8 cellular contexts compared by ENCODE assay signal in the genomic region with DNA sequence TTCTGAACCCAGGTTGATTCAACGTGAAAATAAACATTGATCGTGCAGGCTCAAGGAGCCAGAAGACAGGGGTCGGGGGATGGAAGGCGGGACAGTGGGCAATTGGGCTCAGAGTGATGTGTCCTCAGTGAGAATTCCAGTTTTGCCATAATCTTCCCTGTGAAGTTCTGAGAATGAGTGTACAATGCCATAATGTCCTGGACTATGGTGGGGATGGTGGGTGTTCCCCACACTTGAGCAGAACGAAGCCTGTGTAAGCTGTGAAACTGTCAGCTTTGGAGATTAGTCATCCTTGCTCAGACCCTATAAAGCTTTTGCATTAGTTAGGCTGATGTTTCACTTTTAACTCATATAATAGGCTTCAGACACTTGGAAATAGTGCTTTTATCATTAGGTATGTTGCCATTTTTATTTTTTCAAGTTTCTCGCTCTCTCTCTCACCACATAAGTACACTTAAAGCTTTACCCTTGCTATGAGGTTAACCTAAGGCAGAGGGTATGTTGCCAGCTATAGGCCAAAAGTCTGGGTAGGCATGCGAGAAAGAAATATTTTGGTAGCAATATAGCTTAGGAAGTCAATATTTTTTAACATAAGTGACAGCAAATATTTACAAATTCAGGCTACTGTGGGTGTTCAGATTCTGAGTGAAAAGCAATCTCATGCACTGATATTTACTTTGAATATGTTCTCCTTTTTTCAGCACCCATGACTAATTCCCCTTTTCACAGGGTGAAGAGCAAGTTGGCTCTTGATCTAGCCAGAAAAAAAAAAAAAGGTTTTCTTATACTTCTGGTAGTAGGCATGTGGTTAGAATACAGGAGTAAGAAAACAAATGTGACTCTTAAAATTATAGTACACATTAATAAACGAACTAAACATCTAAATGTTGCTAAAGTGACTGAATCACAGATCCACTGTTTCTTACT. TPM values are rescaled to one million over a fixed set of nuclear protein-coding genes. Genes with fewer than 3 reads are reported as not detected.
DNase-seq lines count a peak whose midpoint lies in the region; ATAC-seq and TF ChIP-seq lines count a peak whose summit lies in the region.

No MANE protein-coding gene starts in this region.

- 89 to 94% (median 93%) methylated on average over 8 of the region's 8 CpGs for WGBS in heart left ventricle, 4 donors
- no CpG with 5 or more reads among the region's 8 CpGs for WGBS in H9 (ENCODE audit: extremely low coverage, insufficient read length, low lambda C conversion rate)
- 78 to 85% methylated on average over 5 to 8 of the region's 8 CpGs for WGBS in gastroesophageal sphincter (ENCODE audit: low coverage in 1 of 2), 2 donors

- H3K4me3 ChIP-seq in skeletal muscle cell (ENCODE audit: low read depth, low read length) (no peak overlapping the region), heart left ventricle (no peak overlapping the region), gastroesophageal sphincter (no peak overlapping the region)

- H3K9ac ChIP-seq in H9 (ENCODE audit: extremely low read depth, insufficient read length, low read length), result no peak overlapping the region

- H3K56ac ChIP-seq in H9 (ENCODE audit: insufficient read length, low read depth, low read length), result no peak overlapping the region

- no peak overlapping the region for H2BK20ac ChIP-seq in H9 (ENCODE audit: low read depth, low read length, poor library complexity, severe bottlenecking)

- H4K20me1 ChIP-seq in H9 (ENCODE audit: control insufficient read depth, insufficient read depth, insufficient read length), result no peaks in the 10 kb centered on the region

- H3K79me2 ChIP-seq in H9 (ENCODE audit: insufficient read depth, low read length), result no peaks in the 10 kb centered on the region

- no peaks in the 10 kb centered on the region for H3K9me3 ChIP-seq in heart left ventricle
- no peaks in the 10 kb centered on the region for H3K9me3 ChIP-seq in H9 (ENCODE audit: control insufficient read depth, low read depth, low read length)
- no peaks in the 10 kb centered on the region for H3K9me3 ChIP-seq in gastroesophageal sphincter

- H3K27ac Mint-ChIP-seq in CD14-positive monocyte (peak overlapping the region; percentile 84 to 94 (median 89)), H9 (peak overlapping the region in 1 of 3 experiments; percentile 15; a peak in 1 of 7 replicates)

- H3K18ac ChIP-seq in H9 (ENCODE audit: insufficient read length, low read depth, low read length), result no peak overlapping the region

- no peak overlapping the region for H3K4me2 ChIP-seq in H9 (ENCODE audit: insufficient read depth, insufficient read length, low read length)

- no peak overlapping the region for H3K4ac ChIP-seq in H9 (ENCODE audit: low read depth, low read length)

- H3K27me3 ChIP-seq in heart left ventricle (no peaks in the 10 kb centered on the region), H9 (ENCODE audit: insufficient read depth, low read length) (no peaks in the 10 kb centered on the region), gastroesophageal sphincter (no peaks in the 10 kb centered on the region)

- H3K36me3 Mint-ChIP-seq in CD14-positive monocyte, result peaks cover 4 to 10% of the 10 kb centered on the region in 2 donors
- no peaks in the 10 kb centered on the region; a peak in 1 of 7 replicates for H3K36me3 Mint-ChIP-seq in H9 (ENCODE audit: insufficient read depth in 1 of 3, low read depth in 3 of 3)

- intact Hi-C loops in CD14-positive monocyte (cut with micrococcal nuclease) (loop anchor here in 1 of 2 donors (5.0 kb wide), 1 partner anchor 37 kb away; no protein-coding TSS in a partner anchor), heart left ventricle (cut with DNase I) (loop anchor here in 2 of 10 donors (10.0 kb wide), 2 partner anchors 99 to 209 kb away; no protein-coding TSS in a partner anchor)

- no peak overlapping the region for H2BK15ac ChIP-seq in H9 (ENCODE audit: low read depth, low read length)

- no peak overlapping the region for H2BK12ac ChIP-seq in H9 (ENCODE audit: insufficient read length, low read depth, low read length)

- no peaks in the 10 kb centered on the region for H3K79me1 ChIP-seq in H9 (ENCODE audit: insufficient read depth, low read depth, low read length, poor library complexity, severe bottlenecking)

- no peak overlapping the region for H3K23ac ChIP-seq in H9 (ENCODE audit: insufficient read length, low read depth, low read length)

- no peaks in the 10 kb centered on the region for H3K23me2 ChIP-seq in H9 (ENCODE audit: insufficient read length, low read depth, low read length, poor library complexity, severe bottlenecking)

- peaks cover 55% of the 10 kb centered on the region for H3K4me1 Mint-ChIP-seq in CD14-positive monocyte
- no peaks in the 10 kb centered on the region for H3K4me1 Mint-ChIP-seq in H9

- TF ChIP-seq POLR2A in heart left ventricle (IDR thresholded peaks at IDR 0.05) (no peak), gastroesophageal sphincter (IDR thresholded peaks at IDR 0.05) (no peak)

- TF ChIP-seq EP300 in gastroesophageal sphincter (IDR thresholded peaks at IDR 0.05), result no peak

- H3K27ac ChIP-seq in heart left ventricle, result peak overlapping the region in 1 of 12 donors; percentile 78
- no peak overlapping the region for H3K27ac ChIP-seq in H9 (ENCODE audit: insufficient read length, low read depth, low read length)
- no peak overlapping the region for H3K27ac ChIP-seq in gastroesophageal sphincter

- H3K9me3 Mint-ChIP-seq in CD14-positive monocyte (no peaks in the 10 kb centered on the region), H9 (no peaks in the 10 kb centered on the region)

- H4K5ac ChIP-seq in H9 (ENCODE audit: insufficient read length, low read depth, low read length), result no peak overlapping the region

- H2BK5ac ChIP-seq in H9 (ENCODE audit: insufficient read length, low read length), result no peak overlapping the region

- H3K36me3 ChIP-seq in heart left ventricle (no peaks in the 10 kb centered on the region), gastroesophageal sphincter (no peaks in the 10 kb centered on the region)

- TF ChIP-seq CTCF in CD14-positive monocyte (IDR thresholded peaks at IDR 0.05) (no peak), heart left ventricle (IDR thresholded peaks at IDR 0.05) (no peak), H9 (conservative IDR thresholded peaks at IDR 0.05) (no peak), gastroesophageal sphincter (IDR thresholded peaks at IDR 0.05) (no peak)

- DNase-seq in CD14-positive monocyte (ENCODE audit: low spot score) (no peak), skeletal muscle cell (ENCODE audit: low read depth) (peak; percentile 73), heart left ventricle (no peak), H9 (no peak)
- peak; percentile 59 to 65 for DNase-seq in activated T-cell treated with anti-CD3 and anti-CD28 coated beads, Interleukin-2, amount 50 U/mL, for 48 hours

- H3T11ph ChIP-seq in H9 (ENCODE audit: low read length), result no peak overlapping the region

- H3K4me1 ChIP-seq in heart left ventricle, result peaks cover 0 to 40% (median 11%) of the 10 kb centered on the region in 12 donors
- no peaks in the 10 kb centered on the region for H3K4me1 ChIP-seq in H9 (ENCODE audit: insufficient read depth, low read length)
- H3K4me1 ChIP-seq in gastroesophageal sphincter, result peaks cover 3 to 26% (median 13%) of the 10 kb centered on the region in 3 donors

- H2AK5ac ChIP-seq in H9 (ENCODE audit: insufficient read length, low read length), result no peak overlapping the region

- ATAC-seq in GM18909 (IDR thresholded peaks at IDR 0.05; ENCODE audit: poor library complexity, unreplicated experiment), result peak; percentile 83
- peak; percentile 91 for ATAC-seq in HG03045 (IDR thresholded peaks at IDR 0.05; ENCODE audit: unreplicated experiment)
- no peak for ATAC-seq in heart left ventricle
- no peak for ATAC-seq in gastroesophageal sphincter

- no peak overlapping the region for H4K8ac ChIP-seq in H9 (replicated peaks; ENCODE audit: insufficient read length, low read depth, low read length)

- H4K91ac ChIP-seq in H9 (ENCODE audit: insufficient read length, low read depth, low read length), result no peak overlapping the region

- no peak overlapping the region for H2AFZ ChIP-seq in H9 (ENCODE audit: low read length)

- H3K4me3 Mint-ChIP-seq in CD14-positive monocyte (no peak overlapping the region), H9 (no peak overlapping the region)

- H3K14ac ChIP-seq in H9 (ENCODE audit: insufficient read depth, low read length), result no peak overlapping the region

- no peak overlapping the region for H2BK120ac ChIP-seq in H9 (ENCODE audit: low read depth, low read length, poor library complexity, severe bottlenecking)

- H3K27me3 Mint-ChIP-seq in CD14-positive monocyte (ENCODE audit: low read depth in 3 of 3) (peaks cover 0 to 3% (median 0%) of the 10 kb centered on the region in 3 donors), H9 (ENCODE audit: low read depth) (peaks cover 2% of the 10 kb centered on the region; the same call in 1 of the 2 replicates)

RNA-seq across cellular contexts. Expression of a gene that starts 47.2 kb away (rescaled TPM):
- polyA plus RNA-seq in CD14-positive monocyte (100 to 1,000 TPM; 249 to 272 TPM), heart left ventricle (10 to 100 TPM; 32.5 to 52.8 TPM)
- total RNA-seq in heart left ventricle (100 to 1,000 TPM in 6 of 9 donors, 10 to 100 TPM in 3; 84.5 to 189 (median 124) TPM), H9 (2021) (58.3 and 61.5 TPM in 2 replicates), gastroesophageal sphincter (100 to 1,000 TPM in 2 of 4 donors, 10 to 100 TPM in 2; 39.4 to 198 (median 87.4) TPM)

Comparison
In these comparisons a context has a peak if more than half of its experiments do, and no peak if none do; other contexts are left out.
1. DNase-seq: peak in activated T-cell treated with anti-CD3 and anti-CD28 coated beads, Interleukin-2, amount 50 U/mL, for 48 hours (2 of 2) and skeletal muscle cell (single experiment); none in CD14-positive monocyte (single experiment), heart left ventricle (0 of 5) and H9 (single experiment).
2. ATAC-seq: peak in GM18909 (single experiment) and HG03045 (single experiment); none in heart left ventricle (0 of 4) and gastroesophageal sphincter (single experiment).